In the genomic region with DNA sequence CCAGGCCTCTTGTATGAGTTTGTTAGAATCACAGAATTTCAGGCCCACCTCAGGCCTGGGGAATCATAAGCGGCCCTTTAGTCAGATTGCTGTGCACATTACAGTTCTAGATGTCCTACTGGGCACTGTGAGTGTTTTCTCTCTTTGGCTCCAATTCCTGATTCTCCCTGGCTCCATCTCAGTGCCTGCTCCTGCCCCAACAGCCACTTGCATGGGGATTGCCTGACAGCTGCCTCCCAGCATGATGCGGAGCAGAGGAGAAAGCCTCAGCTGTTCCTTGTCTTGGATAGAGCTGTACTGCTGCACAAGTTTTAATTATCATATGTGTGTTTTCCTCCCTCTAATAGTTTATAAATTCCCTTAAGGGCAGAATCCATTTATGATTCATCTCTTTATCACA, we compare ENCODE assay signal across 21 cellular contexts.
DNase-seq lines count a peak whose midpoint lies in the region; ATAC-seq lines count a peak whose summit lies in the region.
"Had no signal": no experiment of that assay in that cellular context is flagged by ENCODE, and none has a peak within 500 bp of the region (broad histone marks: within the 10 kb centered on the region; RNA-seq: fewer than 3 reads in every experiment).

No MANE protein-coding gene starts in this region.

- DNase-seq in D341Med (ENCODE audit: low spot score) (peak; percentile 47), NCI-H446 (lab: John Stamatoyannopoulos, UW) (peak; percentile 35 to 83), cerebellar cortex (ENCODE audit: low spot score) (peak; percentile 81), pons (ENCODE audit: low spot score) (peak; percentile 27), posterior vena cava (ENCODE audit: low spot score) (no peak)
- DNase-seq: Calu3; CD8-positive, alpha-beta memory T cell; GDM1; GOT3; HCEC 1CT; MM.1S; NCI-H1417; NCI-H1694; NCI-H2029 treated with DMSO at 0.1 percent for 48 hours; NCI-H510A treated with DMSO at 0.1 percent for 48 hours; SHP77; SW 1271 had no signal

- intact Hi-C loops in posterior vena cava (cut with DNase I): no loop called here

- ATAC-seq in HG03378 (IDR thresholded peaks at IDR 0.05; ENCODE audit: unreplicated experiment) (no peak), HG02840 (IDR thresholded peaks at IDR 0.05; ENCODE audit: low FRiP score, unreplicated experiment) (no peak)
- ATAC-seq: GM12878, Panc1 had no signal
